ENCODE assay signal across 24 cellular contexts in genomic region chr3:48306290-48306689, GRCh38. TPM values are rescaled to one million over a fixed set of nuclear protein-coding genes. Genes with fewer than 3 reads are reported as not detected.
"Had no signal": no experiment of that assay in that cellular context is flagged by ENCODE, and none has a peak within 500 bp of the region (broad histone marks: within the 10 kb centered on the region; RNA-seq: fewer than 3 reads in every experiment).

No MANE protein-coding gene starts in this region.

- H3K9me3 Mint-ChIP-seq: activated CD4-positive, alpha-beta T cell treated with anti-CD3 and anti-CD28 coated beads, Interleukin-2, amount 10 ng/mL, durations not matched to agents 24 days and 14 days; activated naive CD4-positive, alpha-beta T cell treated with anti-CD3 and anti-CD28 coated beads, Interleukin-2, amount 50 U/mL, for 24 hours; activated T-cell treated with anti-CD3 and anti-CD28 coated beads, Interleukin-2, amount 50 U/mL, for 24 hours; activated T-helper 1 cell treated with anti-CD3 and anti-CD28 coated beads, Interleukin-12 subunit alpha, Interleukin-12 subunit beta, Interleukin-2, Interleukin-4 antibody, amounts not matched to agents 30 ng/mL and 10 ng/mL and 1 ng/mL, durations not matched to agents 14 hours and 24 hours and 36 hours; central memory CD8-positive, alpha-beta T cell; T-helper 1 cell treated with Interleukin-12 subunit alpha and Interleukin-12 subunit beta and Interleukin-4 antibody, amounts not matched to agents 30 μg/mL and 1 μg/mL, for 36 hours had no signal

- H3K4me3 ChIP-seq: ascending aorta, body of pancreas, SJSA1 had no signal

- H3K27me3 Mint-ChIP-seq: activated T-cell treated with anti-CD3 and anti-CD28 coated beads, Interleukin-2, amount 50 U/mL, for 24 hours had no signal

- DNase-seq: activated CD4-positive, alpha-beta T cell treated with anti-CD3 and anti-CD28 coated beads, Interleukin-2, amount 10 ng/mL, durations not matched to agents 24 days and 14 days; activated CD4-positive, alpha-beta T cell treated with anti-CD3 and anti-CD28 coated beads, Interleukin-2, amount 50 U/mL, for 48 hours; activated CD4-positive, CD25-positive, alpha-beta regulatory T cell treated with anti-CD3 and anti-CD28 coated beads, Interleukin-2, amount 50 U/mL, for 72 hours; activated CD8-positive, alpha-beta memory T cell treated with anti-CD3 and anti-CD28 coated beads, Interleukin-2, amount 10 ng/mL, durations not matched to agents 7 days and 5 days; activated effector memory CD4-positive, alpha-beta T cell treated with Interleukin-2 at 50 U/mL for 16 hours; activated naive CD4-positive, alpha-beta T cell; activated T-cell treated with anti-CD3 and anti-CD28 coated beads, Interleukin-2, amount 50 U/mL, for 24 hours; body of pancreas; MM.1S; NCI-H1105 treated with DMSO at 0.1 percent for 48 hours; NCI-H1436 treated with DMSO at 0.1 percent for 48 hours; NCI-H187; NCI-H2081; NCI-H446; NCI-H524; Right ventricle myocardium superior had no signal

- H3K27ac Mint-ChIP-seq: activated CD4-positive, alpha-beta T cell treated with anti-CD3 and anti-CD28 coated beads, Interleukin-2, amount 10 ng/mL, durations not matched to agents 24 days and 14 days; activated CD8-positive, alpha-beta memory T cell treated with anti-CD3 and anti-CD28 coated beads, Interleukin-2, amount 10 ng/mL, durations not matched to agents 7 days and 5 days; activated naive CD4-positive, alpha-beta T cell treated with anti-CD3 and anti-CD28 coated beads, Interleukin-2, amount 50 U/mL, for 24 hours; activated T-cell treated with anti-CD3 and anti-CD28 coated beads, Interleukin-2, amount 50 U/mL, for 24 hours; activated T-helper 1 cell treated with anti-CD3 and anti-CD28 coated beads, Interleukin-12 subunit alpha, Interleukin-12 subunit beta, Interleukin-2, Interleukin-4 antibody, amounts not matched to agents 30 ng/mL and 10 ng/mL and 1 ng/mL, durations not matched to agents 14 hours and 24 hours and 36 hours; T-helper 1 cell treated with Interleukin-12 subunit alpha and Interleukin-12 subunit beta and Interleukin-4 antibody, amounts not matched to agents 30 μg/mL and 1 μg/mL, for 36 hours had no signal

- H3K4me3 Mint-ChIP-seq: activated CD4-positive, alpha-beta T cell treated with anti-CD3 and anti-CD28 coated beads, Interleukin-2, amount 10 ng/mL, durations not matched to agents 24 days and 14 days; activated CD8-positive, alpha-beta memory T cell treated with anti-CD3 and anti-CD28 coated beads, Interleukin-2, amount 10 ng/mL, durations not matched to agents 7 days and 5 days; activated naive CD4-positive, alpha-beta T cell treated with anti-CD3 and anti-CD28 coated beads, Interleukin-2, amount 50 U/mL, for 24 hours; activated T-cell treated with anti-CD3 and anti-CD28 coated beads, Interleukin-2, amount 50 U/mL, for 24 hours; activated T-helper 1 cell treated with anti-CD3 and anti-CD28 coated beads, Interleukin-12 subunit alpha, Interleukin-12 subunit beta, Interleukin-2, Interleukin-4 antibody, amounts not matched to agents 30 ng/mL and 10 ng/mL and 1 ng/mL, durations not matched to agents 14 hours and 24 hours and 36 hours; central memory CD8-positive, alpha-beta T cell; T-helper 1 cell treated with Interleukin-12 subunit alpha and Interleukin-12 subunit beta and Interleukin-4 antibody, amounts not matched to agents 30 μg/mL and 1 μg/mL, for 36 hours had no signal

- ATAC-seq: activated CD8-positive, alpha-beta memory T cell treated with anti-CD3 and anti-CD28 coated beads, Interleukin-2, amount 10 ng/mL, durations not matched to agents 7 days and 5 days; body of pancreas; SK-N-SH treated with all-trans-retinoic acid at 6 μM for 48 hours had no signal

- H3K36me3 Mint-ChIP-seq: activated CD8-positive, alpha-beta memory T cell treated with anti-CD3 and anti-CD28 coated beads, Interleukin-2, amount 10 ng/mL, durations not matched to agents 7 days and 5 days had no signal

RNA-seq across cellular contexts. Expression of gene SPINK8, which starts 27.2 kb away (rescaled TPM):
- total RNA-seq: activated CD4-positive, alpha-beta T cell treated with anti-CD3 and anti-CD28 coated beads, Interleukin-2, amount 10 ng/mL, durations not matched to agents 24 days and 14 days; activated CD8-positive, alpha-beta memory T cell treated with anti-CD3 and anti-CD28 coated beads, Interleukin-2, amount 10 ng/mL, durations not matched to agents 7 days and 5 days; activated T-helper 1 cell treated with anti-CD3 and anti-CD28 coated beads, Interleukin-12 subunit alpha, Interleukin-12 subunit beta, Interleukin-2, Interleukin-4 antibody, amounts not matched to agents 30 ng/mL and 10 ng/mL and 1 ng/mL, durations not matched to agents 14 hours and 24 hours and 36 hours; ascending aorta; body of pancreas; bronchial epithelial cell; Right ventricle myocardium superior; SJSA1 had no signal
